Comparison of ENCODE assay signal across 8 cellular contexts in genomic region chr3:14431556-14431927, GRCh38. TPM values are rescaled to one million over a fixed set of nuclear protein-coding genes. Genes with fewer than 3 reads are reported as not detected.
DNase-seq lines count a peak whose midpoint lies in the region; ATAC-seq, FAIRE-seq and TF ChIP-seq lines count a peak whose summit lies in the region.

No MANE protein-coding gene starts in this region.

- peak overlapping the region; percentile 30 for H3K4me3 ChIP-seq in Jurkat, Clone E6-1 (ENCODE audit: low read length)
- H3K4me3 ChIP-seq in K562 (peak overlapping the region; percentile 7; the same call in 1 of the 2 replicates), ovary (no peak overlapping the region)

- peak in 1 of 2 experiments; percentile 36; a peak in 2 of 4 replicates for TF ChIP-seq RAD21 in K562 (CRISPR knock-in tag; conservative IDR thresholded peaks at IDR 0.05 in 1 of 2, IDR thresholded peaks at IDR 0.05 in 1 of 2)

- H3K4me3 Mint-ChIP-seq in nephron progenitor cell = no peak overlapping the region

- no peaks in the 10 kb centered on the region for H3K36me3 Mint-ChIP-seq in nephron progenitor cell (ENCODE audit: low read depth)

- H3K27me3 Mint-ChIP-seq in nephron progenitor cell (ENCODE audit: low read depth, poor library complexity) = no peaks in the 10 kb centered on the region

- H3K9me3 Mint-ChIP-seq in nephron progenitor cell = no peaks in the 10 kb centered on the region

- WGBS in K562 (ENCODE audit: insufficient coverage, low coverage, missing lambda C conversion rate) = 16% methylated on average over 8 of the region's 8 CpGs
- 76 to 83% (median 79%) methylated on average over 8 of the region's 8 CpGs for WGBS in ovary, 3 donors

- no peak for TF ChIP-seq EP300 in K562 (IDR thresholded peaks at IDR 0.05; ENCODE audit: low read length)
- TF ChIP-seq EP300 in ovary (IDR thresholded peaks at IDR 0.05) = no peak

- no peak overlapping the region for H2AFZ ChIP-seq in K562 (ENCODE audit: low read depth, low read length)

- H3K36me3 ChIP-seq in K562 (ENCODE audit: control insufficient read depth, insufficient read depth, low read length) (peaks cover 88% of the 10 kb centered on the region; the same call in 2 of the 3 replicates), ovary (no peaks in the 10 kb centered on the region)

- peaks cover 48% of the 10 kb centered on the region for H3K4me1 Mint-ChIP-seq in nephron progenitor cell

- H3K4me1 ChIP-seq in K562 (replicated peaks in 1 of 2; ENCODE audit: control insufficient read depth in 2 of 2, insufficient read depth in 2 of 2, low read length in 2 of 2) = peaks cover 47 to 61% of the 10 kb centered on the region in 2 experiments
- peaks cover 30% of the 10 kb centered on the region for H3K4me1 ChIP-seq in ovary (ENCODE audit: insufficient read depth)

- peak overlapping the region; percentile 70 for H3K4me2 ChIP-seq in K562 (ENCODE audit: insufficient read depth, low read length)

- peaks cover 26% of the 10 kb centered on the region for H4K20me1 ChIP-seq in K562 (replicated peaks; ENCODE audit: control insufficient read depth, insufficient read depth, low read length)

- FAIRE-seq in K562 (lab: Jason Lieb, UNC) = no peak

- peaks cover 100% of the 10 kb centered on the region for H3K79me2 ChIP-seq in K562 (ENCODE audit: control insufficient read depth, insufficient read depth, low read length)

- H3K27ac Mint-ChIP-seq in nephron progenitor cell = peak overlapping the region; percentile 59

- in situ Hi-C loops in K562 (cut with MboI) = no loop called here

- POLR2A ChIA-PET in K562 (lab: Yijun Ruan, JAX) = interaction anchor here (0.6 to 2.7 kb wide), 8 partner anchors 9 to 1312 kb away, joined by 3 to 7 read pairs (median 4); no protein-coding TSS in a partner anchor

- no peaks in the 10 kb centered on the region for H3K27me3 ChIP-seq in K562 (ENCODE audit: control insufficient read depth in 2 of 2, insufficient read depth in 2 of 2, low read length in 2 of 2)
- H3K27me3 ChIP-seq in ovary = no peaks in the 10 kb centered on the region

- peak overlapping the region; percentile 60 to 88 for H3K9ac ChIP-seq in K562 (ENCODE audit: insufficient read depth in 1 of 2, low read depth in 2 of 2, low read length in 2 of 2)

- CTCF ChIA-PET in K562 (lab: Yijun Ruan, JAX; ENCODE audit: low intra/inter-chr PET ratio) = no interaction called here

- H3K9me3 ChIP-seq in K562 (replicated peaks; ENCODE audit: control insufficient read depth, insufficient read depth, low read depth, low read length) (no peaks in the 10 kb centered on the region), ovary (no peaks in the 10 kb centered on the region)

- no peak for DNase-seq in Jurkat, Clone E6-1 (ENCODE audit: low read depth, low spot score)
- DNase-seq in K562 (ENCODE audit: extremely low read depth in 1 of 4, low spot score in 3 of 4) (peak; percentile 45 to 72 (median 52)), nephron progenitor cell (no peak), ovary (no peak), SW 1271 (lab: John Stamatoyannopoulos, UW) (no peak), NCI-H1417 treated with DMSO at 0.1 percent for 48 hours (lab: John Stamatoyannopoulos, UW) (no peak)

- TF ChIP-seq POLR2A in K562 (conservative IDR thresholded peaks at IDR 0.05) = no peak
- TF ChIP-seq POLR2A in ovary (IDR thresholded peaks at IDR 0.05) = no peak

- TF ChIP-seq CTCF in K562 (IDR thresholded peaks at IDR 0.05 in 2 of 3, conservative IDR thresholded peaks at IDR 0.05 in 1 of 3; ENCODE audit: insufficient read depth in 2 of 3, low read depth in 1 of 3, low read length in 3 of 3) (peak; percentile 39 to 52 (median 47); a peak in 5 of 6 replicates), nephron progenitor cell (IDR thresholded peaks at IDR 0.05) (no peak), ovary (IDR thresholded peaks at IDR 0.05) (no peak)

- intact Hi-C loops in K562 (cut with micrococcal nuclease) = loop anchor here (10.0 kb wide), 1 partner anchor 227 kb away; no protein-coding TSS in a partner anchor
- intact Hi-C loops in ovary (cut with DNase I) = no loop called here

- peaks cover 10% of the 10 kb centered on the region for H3K9me1 ChIP-seq in K562 (ENCODE audit: control insufficient read depth, insufficient read depth, low read length)

- H3K27ac ChIP-seq in K562 (ENCODE audit: extremely low read depth, low read depth, low read length) (peak overlapping the region; percentile 80), ovary (peak overlapping the region in 1 of 2 donors; percentile 46)

- BruUV-seq in K562 (replicated peaks; lab: Mats Ljungman, UMichigan) = no TSS peak

- ATAC-seq in GM18498 (IDR thresholded peaks at IDR 0.05; ENCODE audit: unreplicated experiment) (peak; percentile 37), GM21723 (IDR thresholded peaks at IDR 0.05; ENCODE audit: unreplicated experiment) (peak; percentile 38), K562 (peak; percentile 62)

TF ChIP-seq in K562, 482 proteins besides CTCF, POLR2A, EP300 and RAD21 (continues in another document):
- no peak for TF ChIP-seq HDAC3 (IDR thresholded peaks at IDR 0.05; ENCODE audit: borderline replicate concordance, partially characterized antibody)
- TF ChIP-seq BRD9 (IDR thresholded peaks at IDR 0.05; ENCODE audit: low read depth, partially characterized antibody) = no peak
- TF ChIP-seq, protein P1, sequence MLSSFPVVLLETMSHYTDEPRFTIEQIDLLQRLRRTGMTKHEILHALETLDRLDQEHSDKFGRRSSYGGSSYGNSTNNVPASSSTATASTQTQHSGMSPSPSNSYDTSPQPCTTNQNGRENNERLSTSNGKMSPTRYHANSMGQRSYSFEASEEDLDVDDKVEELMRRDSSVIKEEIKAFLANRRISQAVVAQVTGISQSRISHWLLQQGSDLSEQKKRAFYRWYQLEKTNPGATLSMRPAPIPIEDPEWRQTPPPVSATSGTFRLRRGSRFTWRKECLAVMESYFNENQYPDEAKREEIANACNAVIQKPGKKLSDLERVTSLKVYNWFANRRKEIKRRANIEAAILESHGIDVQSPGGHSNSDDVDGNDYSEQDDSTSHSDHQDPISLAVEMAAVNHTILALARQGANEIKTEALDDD (IDR thresholded peaks at IDR 0.05) = 0 out of 2 replicates have a peak, but pooled peaks have one; percentile 6
- peak; percentile 21; the same call in 1 of the 2 replicates for TF ChIP-seq CTBP1 (IDR thresholded peaks at IDR 0.05; ENCODE audit: borderline replicate concordance)
- TF ChIP-seq MTA1 (IDR thresholded peaks at IDR 0.05; ENCODE audit: borderline replicate concordance) = peak; percentile 31; the same call in 1 of the 2 replicates
- TF ChIP-seq PTBP1 (IDR thresholded peaks at IDR 0.05; ENCODE audit: low read depth, low read length) = 0 out of 2 replicates have a peak, but pooled peaks have one; percentile 7
- TF ChIP-seq SETDB1 (IDR thresholded peaks at IDR 0.05; ENCODE audit: low read length) = no peak
- 0 out of 2 replicates have a peak, but pooled peaks have one; percentile 3 for TF ChIP-seq HMG20B (CRISPR knock-in tag; IDR thresholded peaks at IDR 0.05)
- TF ChIP-seq ELK3 (CRISPR knock-in tag; IDR thresholded peaks at IDR 0.05) = no peak
- peak in 1 of 2 experiments; percentile 1 for TF ChIP-seq E2F6 (IDR thresholded peaks at IDR 0.05; ENCODE audit: borderline replicate concordance in 1 of 2, extremely low read depth in 1 of 2, insufficient read depth in 1 of 2, insufficient read length in 1 of 2, low read depth in 1 of 2, low read length in 1 of 2, poor library complexity in 1 of 2, severe bottlenecking in 1 of 2)

RNA-seq across cellular contexts. Expression of gene SLC6A6, which starts 29.1 kb away (rescaled TPM):
- 16.7 TPM for polyA plus RNA-seq in Jurkat, Clone E6-1 (2012; ENCODE audit: insufficient read depth, insufficient read length)
- total RNA-seq in K562 (2011; cell fraction: chromatin; rRNA removed; ENCODE audit: low replicate concordance) = 361 and 756 TPM in 2 replicates
- total RNA-seq in K562 (2011; cell fraction: nucleolus; rRNA removed) = 315 and 326 TPM in 2 replicates
- 358 and 388 TPM in 2 replicates for total RNA-seq in K562 (2011; cell fraction: nucleoplasm; rRNA removed)
- total RNA-seq in K562 (2014; rRNA removed) (106 and 223 TPM in 2 replicates), K562 (2014; rRNA removed; fragmentation: Illumina TruSeq; extraction: Trizol) (79.6 and 90.2 TPM in 2 replicates), K562 (2015; rRNA removed; fragmentation: Illumina TruSeq; extraction: Trizol) (91.9 and 93.2 TPM in 2 replicates), K562 (2021) (194 and 203 TPM in 2 replicates), ovary (100 to 1,000 TPM in 3 of 7 donors, 10 to 100 TPM in 4; 32.5 to 141 (median 80.5) TPM)
- polyA plus RNA-seq in K562 (2011; rRNA removed) (71.4 and 100 TPM in 2 replicates), K562 (2014; fragmentation: Illumina TruSeq; extraction: Trizol) (121 and 139 TPM in 2 replicates), K562 (2014; fragmentation: Nextera tagmentation; extraction: Ambion mirVana) (10 to 100 TPM; 12.3 to 14.8 TPM), K562 (2014; rRNA removed) (111 and 129 TPM in 2 replicates), ovary (10 to 100 TPM; 37.6 to 81.1 TPM)
- 56.5 and 73.9 TPM in 2 replicates for polyA plus RNA-seq in K562 (2011; cell fraction: cytosol; rRNA removed)
- polyA plus RNA-seq in K562 (2011; cell fraction: nucleus; rRNA removed) = 434 and 457 TPM in 2 replicates
- 52.3 and 64.9 TPM in 2 replicates for polyA plus RNA-seq in K562 (2012)
- 75.5 and 106 TPM in 2 replicates for polyA minus RNA-seq in K562 (2011; rRNA and poly(A)+ RNA removed)
- polyA minus RNA-seq in K562 (2011; cell fraction: cytosol; rRNA and poly(A)+ RNA removed) = 40.8 and 83.0 TPM in 2 replicates
- 138 and 192 TPM in 2 replicates for polyA minus RNA-seq in K562 (2011; cell fraction: nucleus; rRNA and poly(A)+ RNA removed)

Comparison
In these comparisons a context has a peak if more than half of its experiments do, and no peak if none do; other contexts are left out.
1. DNase-seq: peak in K562 (4 of 4); none in Jurkat, Clone E6-1 (single experiment), nephron progenitor cell (single experiment), ovary (0 of 5), SW 1271 (0 of 2) and NCI-H1417 treated with DMSO at 0.1 percent for 48 hours (single experiment).
2. CTCF ChIP-seq: peak in K562 (3 of 3); none in nephron progenitor cell (single experiment) and ovary (0 of 3).
3. Peak in every context shown above with its lines, with median percentiles within 50 percentile points of each other: ATAC-seq.